In the genomic region with DNA sequence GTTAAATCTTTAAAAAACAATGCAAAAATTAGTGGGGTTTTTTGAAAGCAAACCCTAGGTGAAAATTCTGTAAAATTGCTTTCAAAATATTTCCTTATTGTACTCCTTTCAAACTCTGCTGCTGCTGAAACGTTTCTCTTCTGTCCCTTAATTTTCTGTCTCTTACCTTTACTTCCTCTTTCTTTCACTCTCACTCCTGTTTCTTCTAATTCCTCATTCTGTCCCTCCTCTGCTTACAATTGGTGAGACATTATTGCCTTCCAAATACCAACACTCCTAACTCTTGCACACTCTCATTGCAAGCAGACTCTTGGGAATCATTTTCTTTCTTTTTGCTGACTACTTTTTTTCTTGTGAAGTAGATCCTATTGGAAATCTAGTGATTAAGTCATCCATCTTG, we compare ENCODE assay signal across 14 cellular contexts.
"Had no signal": no experiment of that assay in that cellular context is flagged by ENCODE, and none has a peak within 500 bp of the region (broad histone marks: within the 10 kb centered on the region; RNA-seq: fewer than 3 reads in every experiment).

No MANE protein-coding gene starts in this region.

- H3K9me3 Mint-ChIP-seq: activated naive CD8-positive, alpha-beta T cell treated with anti-CD3 and anti-CD28 coated beads, Interleukin-2, amount 50 U/mL, for 24 hours; stimulated activated naive B cell treated with anti-CD40 and anti-IgM and Interleukin-4, amounts not matched to agents 10 μg/mL and 1 μg/mL and 100 μg/mL, for 72 hours had no signal

- H3K36me3 Mint-ChIP-seq: stimulated activated naive B cell treated with anti-CD40 and anti-IgM and Interleukin-4, amounts not matched to agents 10 μg/mL and 1 μg/mL and 100 μg/mL, for 72 hours had no signal

- H3K27ac ChIP-seq: esophagus muscularis mucosa, hepatocyte, parathyroid adenoma, thyroid gland had no signal

- H3K4me3 Mint-ChIP-seq: activated naive CD8-positive, alpha-beta T cell treated with anti-CD3 and anti-CD28 coated beads, Interleukin-2, amount 50 U/mL, for 24 hours; stimulated activated naive B cell treated with anti-CD40 and anti-IgM and Interleukin-4, amounts not matched to agents 10 μg/mL and 1 μg/mL and 100 μg/mL, for 72 hours had no signal

- DNase-seq: activated CD4-positive, alpha-beta T cell treated with anti-CD3 and anti-CD28 coated beads, Interleukin-2, amount 50 U/mL, for 1 hour; activated naive CD4-positive, alpha-beta T cell treated with Interleukin-2 at 50 U/mL for 16 hours; activated naive CD8-positive, alpha-beta T cell treated with anti-CD3 and anti-CD28 coated beads, Interleukin-2, amount 50 U/mL, for 24 hours; aorta; cortex of kidney; effector CD4-positive, alpha-beta T cell; islet precursor cell; midbrain; stimulated activated CD4-positive, alpha-beta T cell treated with anti-CD3 and anti-CD28 coated beads, Interleukin-4, amount 100 ng/mL, for 1 hour; stimulated activated naive B cell treated with anti-CD40 and anti-IgM and Interleukin-4, amounts not matched to agents 10 μg/mL and 1 μg/mL and 100 μg/mL, for 72 hours; thyroid gland had no signal

- H3K4me2 ChIP-seq: hepatocyte had no signal

- H2AFZ ChIP-seq: hepatocyte, parathyroid adenoma had no signal

- H3K9me3 ChIP-seq: esophagus muscularis mucosa, thyroid gland had no signal

- H3K36me3 ChIP-seq: esophagus muscularis mucosa, thyroid gland had no signal

- H3K27ac Mint-ChIP-seq: activated naive CD8-positive, alpha-beta T cell treated with anti-CD3 and anti-CD28 coated beads, Interleukin-2, amount 50 U/mL, for 24 hours; stimulated activated naive B cell treated with anti-CD40 and anti-IgM and Interleukin-4, amounts not matched to agents 10 μg/mL and 1 μg/mL and 100 μg/mL, for 72 hours had no signal

- H3K4me3 ChIP-seq: esophagus muscularis mucosa, hepatocyte, thyroid gland had no signal

- H3K79me2 ChIP-seq: hepatocyte, parathyroid adenoma had no signal

- H3K9ac ChIP-seq: parathyroid adenoma had no signal

- H3K27me3 ChIP-seq: esophagus muscularis mucosa, hepatocyte, thyroid gland had no signal

- H3K4me1 Mint-ChIP-seq: activated naive CD8-positive, alpha-beta T cell treated with anti-CD3 and anti-CD28 coated beads, Interleukin-2, amount 50 U/mL, for 24 hours had no signal

- H3K4me1 ChIP-seq: esophagus muscularis mucosa, parathyroid adenoma, thyroid gland had no signal

- ATAC-seq: activated naive CD8-positive, alpha-beta T cell treated with anti-CD3 and anti-CD28 coated beads, Interleukin-2, amount 50 U/mL, for 24 hours; stimulated activated naive B cell treated with anti-CD40 and anti-IgM and Interleukin-4, amounts not matched to agents 10 μg/mL and 1 μg/mL and 100 μg/mL, for 72 hours had no signal

- H3K27me3 Mint-ChIP-seq: activated naive CD8-positive, alpha-beta T cell treated with anti-CD3 and anti-CD28 coated beads, Interleukin-2, amount 50 U/mL, for 24 hours; stimulated activated naive B cell treated with anti-CD40 and anti-IgM and Interleukin-4, amounts not matched to agents 10 μg/mL and 1 μg/mL and 100 μg/mL, for 72 hours had no signal
